ENCODE assay signal across 8 cellular contexts in the genomic region with DNA sequence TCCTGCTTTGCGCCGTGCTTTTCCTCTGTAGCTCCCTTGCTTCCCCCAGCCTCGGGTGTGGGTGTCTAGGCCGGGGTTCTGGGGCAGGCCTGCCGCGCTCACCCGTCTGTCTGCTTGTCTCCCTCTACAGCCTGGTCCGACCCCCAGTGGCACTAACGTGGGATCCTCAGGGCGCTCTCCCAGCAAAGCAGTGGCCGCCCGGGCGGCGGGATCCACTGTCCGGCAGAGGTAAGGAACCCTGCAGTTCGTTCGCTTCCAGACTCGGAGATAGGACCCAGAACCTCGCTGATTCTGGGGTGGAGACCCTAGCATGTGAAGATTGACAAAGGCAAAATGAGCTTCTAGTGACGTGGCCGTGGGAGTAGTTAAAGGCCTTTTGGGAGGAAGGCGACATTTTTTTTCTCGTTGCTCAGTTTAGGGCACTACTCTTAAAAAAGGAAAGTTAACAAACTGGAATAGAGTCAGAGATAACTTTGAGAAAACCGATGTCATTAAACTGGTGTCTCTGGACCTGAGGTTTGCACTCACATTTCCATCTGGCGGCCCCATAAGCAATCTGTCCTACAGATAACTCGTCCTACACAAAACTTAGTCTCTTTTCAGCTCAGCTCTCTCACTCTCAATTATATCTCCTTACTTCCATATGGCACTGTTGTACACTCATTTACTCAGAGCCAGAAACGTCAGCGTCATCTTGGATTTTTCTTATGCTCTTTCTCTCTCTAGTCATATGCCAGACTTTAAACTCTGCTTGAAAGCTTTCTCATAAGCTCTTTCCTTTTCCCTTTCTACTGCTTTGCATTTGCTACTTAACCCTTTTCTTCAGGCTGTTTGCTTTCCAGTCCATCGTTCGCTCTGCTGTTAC. TPM values are rescaled to one million over a fixed set of nuclear protein-coding genes. Genes with fewer than 3 reads are reported as not detected.
DNase-seq lines count a peak whose midpoint lies in the region; ATAC-seq lines count a peak whose summit lies in the region.

No MANE protein-coding gene starts in this region.

- peak; percentile 30 for ATAC-seq in HG02759 (IDR thresholded peaks at IDR 0.05; ENCODE audit: unreplicated experiment)
- ATAC-seq in T-helper 17 cell = peak; percentile 32

- peaks cover 16% of the 10 kb centered on the region for H3K36me3 Mint-ChIP-seq in T-helper 17 cell (ENCODE audit: low read depth)

- H3K27ac Mint-ChIP-seq in T-helper 17 cell = peak overlapping the region; percentile 99

- no peaks in the 10 kb centered on the region for H3K9me3 ChIP-seq in T-helper 17 cell (ENCODE audit: control insufficient read depth, low read length, poor library complexity, severe bottlenecking)

- peaks cover 55% of the 10 kb centered on the region for H3K4me1 Mint-ChIP-seq in T-helper 17 cell

- peak overlapping the region; percentile 98 for H3K4me3 Mint-ChIP-seq in T-helper 17 cell

- DNase-seq in DMS 273 (lab: John Stamatoyannopoulos, UW; ENCODE audit: unreplicated experiment) (peak; percentile 48), DMS 273 treated with DMSO at 0.1 percent for 48 hours (lab: John Stamatoyannopoulos, UW) (no peak), T-helper 17 cell (no peak), glomerular visceral epithelial cell (ENCODE audit: extremely low spot score) (peak; percentile 3), renal cortical epithelial cell (ENCODE audit: low read depth) (peak; percentile 16), middle frontal gyrus (ENCODE audit: extremely low spot score, low spot score) (no peak), ureter (ENCODE audit: low spot score) (no peak)

- no peaks in the 10 kb centered on the region for H3K27me3 Mint-ChIP-seq in T-helper 17 cell

RNA-seq across cellular contexts. Expression of a gene that starts 0.6 kb away (rescaled TPM):
- total RNA-seq in T-helper 17 cell = 10 to 100 TPM; 84.9 to 95.0 TPM
- 70.1 and 134 TPM in 2 replicates for total RNA-seq in renal cortical epithelial cell
- total RNA-seq in ureter = 75.1 TPM

RNA-seq across cellular contexts. Expression of a gene that starts 0.9 kb away (rescaled TPM):
- 10 to 100 TPM; 17.9 to 19.5 TPM for total RNA-seq in T-helper 17 cell
- total RNA-seq in renal cortical epithelial cell = 46.7 and 54.6 TPM in 2 replicates
- 46.5 TPM for total RNA-seq in ureter

Comparison
In these comparisons a context has a peak if more than half of its experiments do, and no peak if none do; other contexts are left out.
1. DNase-seq: peak in DMS 273 (single experiment), glomerular visceral epithelial cell (single experiment) and renal cortical epithelial cell (single experiment); none in DMS 273 treated with DMSO at 0.1 percent for 48 hours (single experiment), T-helper 17 cell (0 of 3), middle frontal gyrus (single experiment) and ureter (single experiment).